Comparison of ENCODE assay signal across 8 cellular contexts in the genomic region with DNA sequence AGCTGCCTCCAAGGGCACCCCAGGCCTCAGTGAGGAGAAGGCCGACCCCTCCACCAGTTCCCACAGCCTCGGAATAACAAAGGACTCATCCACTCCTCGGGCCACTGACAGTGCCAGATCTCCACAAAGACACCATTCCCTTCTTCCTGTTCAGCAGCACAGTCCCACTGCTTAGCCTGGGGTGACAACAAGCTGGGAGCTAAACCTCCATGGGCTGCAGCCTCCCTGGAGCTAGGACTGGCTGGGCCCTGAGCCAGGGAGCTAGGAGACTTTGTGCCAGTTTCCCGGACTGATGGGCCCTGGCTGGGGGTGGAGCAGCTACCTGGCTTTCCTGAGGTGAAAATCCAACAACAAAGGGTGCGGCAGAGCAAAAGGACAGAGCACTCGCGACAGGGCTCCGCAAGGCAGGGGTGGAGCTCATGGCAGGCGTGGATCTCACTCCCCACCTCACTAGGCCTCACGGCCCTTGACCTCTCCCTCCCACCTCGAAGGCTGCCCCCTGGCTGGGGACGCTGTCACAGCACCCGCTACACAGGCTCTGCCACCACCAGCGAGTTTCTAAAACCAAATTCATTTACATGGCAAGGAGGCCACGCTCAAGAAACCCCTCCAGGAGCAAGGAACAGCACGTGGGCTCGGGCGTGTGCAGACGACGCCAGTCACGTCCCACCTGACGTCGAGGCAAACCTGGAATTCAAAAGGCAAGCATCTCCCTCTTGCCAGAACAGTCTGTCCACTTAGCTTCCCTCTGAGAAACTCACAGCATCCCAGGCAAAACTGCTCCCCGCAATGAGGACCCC. TPM values are rescaled to one million over a fixed set of nuclear protein-coding genes. Genes with fewer than 3 reads are reported as not detected.
DNase-seq lines count a peak whose midpoint lies in the region; ATAC-seq and TF ChIP-seq lines count a peak whose summit lies in the region.

No MANE protein-coding gene starts in this region.

- peaks cover 0 to 21% (median 0%) of the 10 kb centered on the region in 3 donors for H3K36me3 Mint-ChIP-seq in naive thymus-derived CD8-positive, alpha-beta T cell

- H3K27ac Mint-ChIP-seq in naive thymus-derived CD8-positive, alpha-beta T cell: peak overlapping the region; percentile 96 to 99 (median 98)

- in situ Hi-C loops in KBM-7 (cut with MboI; ENCODE audit: low pct_unique_long_range_greater_than_20kb, low sequenced_read_pairs): no loop called here

- H3K4me1 Mint-ChIP-seq in naive thymus-derived CD8-positive, alpha-beta T cell: peaks cover 21 to 60% (median 37%) of the 10 kb centered on the region in 4 donors

- H3K4me3 Mint-ChIP-seq in naive thymus-derived CD8-positive, alpha-beta T cell: peak overlapping the region; percentile 83 to 96 (median 93)

- TF ChIP-seq CTCF in LNCAP (IDR thresholded peaks at IDR 0.05): peak; percentile 71

- ATAC-seq in naive thymus-derived CD8-positive, alpha-beta T cell: peak; percentile 27 to 51
- ATAC-seq in HG02642 (IDR thresholded peaks at IDR 0.05; ENCODE audit: poor library complexity, unreplicated experiment): no peak

- H3K9me3 Mint-ChIP-seq in naive thymus-derived CD8-positive, alpha-beta T cell: no peaks in the 10 kb centered on the region

- no peaks in the 10 kb centered on the region for H3K27me3 Mint-ChIP-seq in naive thymus-derived CD8-positive, alpha-beta T cell

- POLR2A ChIA-PET in naive thymus-derived CD8-positive, alpha-beta T cell (lab: Charles Lee): interaction anchor here (0.7 to 2.3 kb wide), 10 partner anchors 13 to 271 kb away, joined by 3 to 10 read pairs (median 5); a partner anchor contains a TSS

- DNase-seq in DMS 273 (lab: John Stamatoyannopoulos, UW; ENCODE audit: unreplicated experiment) (peak; percentile 35), DMS 273 treated with DMSO at 0.1 percent for 48 hours (lab: John Stamatoyannopoulos, UW) (no peak), KBM-7 (no peak), glomerular visceral epithelial cell (ENCODE audit: extremely low spot score) (no peak)
- peak; percentile 20 for DNase-seq in central memory CD4-positive, alpha-beta T cell
- DNase-seq in naive thymus-derived CD8-positive, alpha-beta T cell: peak in 5 of 10 donors; percentile 44 to 63 (median 54)

RNA-seq across cellular contexts. Expression of a gene that starts 13.8 kb away (rescaled TPM):
- total RNA-seq in naive thymus-derived CD8-positive, alpha-beta T cell: 100 to 1,000 TPM; 106 to 110 TPM
- polyA plus RNA-seq in naive thymus-derived CD8-positive, alpha-beta T cell: 10 to 100 TPM; 30.2 to 45.1 (median 36.7) TPM

RNA-seq across cellular contexts. Expression of a gene that starts 20.0 kb away (rescaled TPM):
- total RNA-seq in naive thymus-derived CD8-positive, alpha-beta T cell: 10 to 100 TPM; 43.6 to 44.3 TPM
- 10 to 100 TPM; 11.8 to 19.7 (median 12.7) TPM for polyA plus RNA-seq in naive thymus-derived CD8-positive, alpha-beta T cell

RNA-seq across cellular contexts. Expression of a gene that starts 45.4 kb away (rescaled TPM):
- 100 to 1,000 TPM; 162 to 173 TPM for total RNA-seq in naive thymus-derived CD8-positive, alpha-beta T cell
- polyA plus RNA-seq in naive thymus-derived CD8-positive, alpha-beta T cell: 10 to 100 TPM; 14.2 to 28.6 (median 14.4) TPM

RNA-seq across cellular contexts. Expression of a gene that starts 46.8 kb away (rescaled TPM):
- 1 to 10 TPM; 3.6 to 6.1 TPM for total RNA-seq in naive thymus-derived CD8-positive, alpha-beta T cell
- polyA plus RNA-seq in naive thymus-derived CD8-positive, alpha-beta T cell: 1 to 10 TPM in 2 of 3 donors, not detected in 1; 1.1 to 2.4 TPM

Comparison
In these comparisons a context has a peak if more than half of its experiments do, and no peak if none do; other contexts are left out.
1. DNase-seq: peak in DMS 273 (single experiment) and central memory CD4-positive, alpha-beta T cell (single experiment); none in DMS 273 treated with DMSO at 0.1 percent for 48 hours (single experiment), KBM-7 (single experiment) and glomerular visceral epithelial cell (single experiment).